8 cellular contexts compared by ENCODE assay signal in genomic region chr16:30065943-30066881, GRCh38. TPM values are rescaled to one million over a fixed set of nuclear protein-coding genes. Genes with fewer than 3 reads are reported as not detected.
A peak's percentile ranks its signal among the peaks of the same experiment; 100 is the strongest.
DNase-seq lines count a peak whose midpoint lies in the region; ATAC-seq and TF ChIP-seq lines count a peak whose summit lies in the region.

No MANE protein-coding gene starts in this region.

- H3K23ac ChIP-seq in IMR-90 (ENCODE audit: low read depth, low read length) = peak overlapping the region; percentile 98

- H3K4me1 Mint-ChIP-seq in Calu3 (ENCODE audit: low read depth, unreplicated experiment) (peaks cover 40% of the 10 kb centered on the region), glutamatergic neuron (ENCODE audit: low read depth, unreplicated experiment) (peaks cover 10% of the 10 kb centered on the region), progenitor cell of endocrine pancreas (ENCODE audit: low read depth) (peaks cover 16% of the 10 kb centered on the region)
- peaks cover 43% of the 10 kb centered on the region for H3K4me1 Mint-ChIP-seq in activated T-cell treated with anti-CD3 and anti-CD28 coated beads, Interleukin-2, amount 50 U/mL, for 72 hours (ENCODE audit: low read depth)

- peak overlapping the region; percentile 45 for H4K5ac ChIP-seq in IMR-90 (ENCODE audit: low read depth, low read length)

- peak overlapping the region; percentile 96 for H3K4me2 ChIP-seq in IMR-90 (ENCODE audit: low read depth, low read length)

- H3K9me1 ChIP-seq in IMR-90 (ENCODE audit: insufficient read depth, low read length) = peaks cover 23% of the 10 kb centered on the region

- CTCF ChIA-PET in Calu3 (lab: Charles Lee) (interaction anchor here (0.5 to 3.3 kb wide), 7 partner anchors 11 to 364 kb away, joined by 3 to 20 read pairs (median 4); partner anchors contain the start of genes ASPHD1, DCTPP1 and TBX6), IMR-90 (lab: Yijun Ruan, JAX) (interaction anchor here (1.0 kb wide), 1 partner anchor 11 kb away, joined by 3 read pairs; no protein-coding TSS in a partner anchor)

- H3K27me3 ChIP-seq in IMR-90 (ENCODE audit: control insufficient read depth, insufficient read depth, low read length) = no peaks in the 10 kb centered on the region

- intact Hi-C loops in Calu3 (cut with micrococcal nuclease; ENCODE audit: unreplicated experiment) (no loop called here), IMR-90 (cut with micrococcal nuclease) (no loop called here)

- H3K9me3 ChIP-seq in IMR-90 (ENCODE audit: control insufficient read depth, insufficient read depth, low read length) = no peaks in the 10 kb centered on the region

- H3K9me3 Mint-ChIP-seq in Calu3 (ENCODE audit: low read depth, unreplicated experiment) = no peaks in the 10 kb centered on the region
- no peaks in the 10 kb centered on the region for H3K9me3 Mint-ChIP-seq in activated T-cell treated with anti-CD3 and anti-CD28 coated beads, Interleukin-2, amount 50 U/mL, for 72 hours
- peaks cover 5% of the 10 kb centered on the region for H3K9me3 Mint-ChIP-seq in glutamatergic neuron (ENCODE audit: unreplicated experiment)
- no peaks in the 10 kb centered on the region for H3K9me3 Mint-ChIP-seq in progenitor cell of endocrine pancreas (ENCODE audit: low read depth)

- peak overlapping the region; percentile 96 for H3K9ac ChIP-seq in IMR-90 (ENCODE audit: low read depth, low read length)

- H3K79me1 ChIP-seq in IMR-90 (ENCODE audit: low read depth in 1 of 2, low read length in 2 of 2) = peaks cover 25 to 61% of the 10 kb centered on the region in 2 experiments; a peak in 3 of 4 replicates

- H3K27ac ChIP-seq in IMR-90 (ENCODE audit: insufficient read depth, low read length) = peak overlapping the region; percentile 99

- in situ Hi-C loops in IMR-90 (cut with MboI; ENCODE audit: low sequenced_read_pairs) = no loop called here
- in situ Hi-C loops in G401 (cut with HindIII; ENCODE audit: low sequenced_read_pairs) = no loop called here
- in situ Hi-C loops in KBM-7 (cut with MboI; ENCODE audit: low pct_unique_long_range_greater_than_20kb, low sequenced_read_pairs) = no loop called here

- H3K4me1 ChIP-seq in IMR-90 (ENCODE audit: control insufficient read depth, insufficient read depth, low read length) = peaks cover 32% of the 10 kb centered on the region

- TSS peak; percentile 45 for BruUV-seq in Calu3 (replicated peaks; lab: Mats Ljungman, UMichigan)
- BruUV-seq in IMR-90 (replicated peaks; lab: Mats Ljungman, UMichigan) = TSS peak; percentile 22

- peak overlapping the region; percentile 96 for H3K4ac ChIP-seq in IMR-90 (ENCODE audit: low read depth, low read length)

- peak; percentile 27 for ATAC-seq in IMR-90 (ENCODE audit: low read depth)
- peak; percentile 1 to 10 for ATAC-seq in activated T-cell treated with anti-CD3 and anti-CD28 coated beads, Interleukin-2, amount 50 U/mL, for 72 hours (replicated peaks in 1 of 2)

- H3K4me3 Mint-ChIP-seq in Calu3 (ENCODE audit: low read depth, unreplicated experiment) (peak overlapping the region; percentile 83), glutamatergic neuron (ENCODE audit: unreplicated experiment) (peak overlapping the region; percentile 95), progenitor cell of endocrine pancreas (ENCODE audit: low read depth) (peak overlapping the region; percentile 90)
- peak overlapping the region; percentile 99 to 100 for H3K4me3 Mint-ChIP-seq in activated T-cell treated with anti-CD3 and anti-CD28 coated beads, Interleukin-2, amount 50 U/mL, for 72 hours

- H2BK20ac ChIP-seq in IMR-90 (ENCODE audit: low read depth, low read length) = no peak overlapping the region

- POLR2A ChIA-PET in IMR-90 (lab: Charles Lee; ENCODE audit: unreplicated experiment) = interaction anchor here (1.0 to 1.3 kb wide), 3 partner anchors 10 to 13 kb away, joined by 3 to 6 read pairs (median 4); no protein-coding TSS in a partner anchor

- H3K36me3 ChIP-seq in IMR-90 (ENCODE audit: control insufficient read depth, insufficient read depth, low read length) = peaks cover 43% of the 10 kb centered on the region

- peak overlapping the region; percentile 89 for H3K56ac ChIP-seq in IMR-90 (ENCODE audit: extremely low read depth, insufficient read depth, low read length)

- dilution Hi-C loops in IMR-90 (cut with HindIII; ENCODE audit: low sequenced_read_pairs, unreplicated experiment) = no loop called here

- peaks cover 79% of the 10 kb centered on the region for H3K36me3 Mint-ChIP-seq in Calu3 (ENCODE audit: insufficient read depth, unreplicated experiment)
- H3K36me3 Mint-ChIP-seq in activated T-cell treated with anti-CD3 and anti-CD28 coated beads, Interleukin-2, amount 50 U/mL, for 72 hours (ENCODE audit: insufficient read depth in 2 of 2) = peaks cover 24 to 41% of the 10 kb centered on the region in 2 donors
- no peaks in the 10 kb centered on the region for H3K36me3 Mint-ChIP-seq in glutamatergic neuron (ENCODE audit: unreplicated experiment)
- peaks cover 14% of the 10 kb centered on the region for H3K36me3 Mint-ChIP-seq in progenitor cell of endocrine pancreas (ENCODE audit: insufficient read depth)

- H3K27me3 Mint-ChIP-seq in Calu3 (ENCODE audit: unreplicated experiment) (no peaks in the 10 kb centered on the region), glutamatergic neuron (ENCODE audit: unreplicated experiment) (peaks cover 5% of the 10 kb centered on the region), progenitor cell of endocrine pancreas (no peaks in the 10 kb centered on the region)
- no peaks in the 10 kb centered on the region for H3K27me3 Mint-ChIP-seq in activated T-cell treated with anti-CD3 and anti-CD28 coated beads, Interleukin-2, amount 50 U/mL, for 72 hours (ENCODE audit: low read depth)

- H3K27ac Mint-ChIP-seq in Calu3 (ENCODE audit: unreplicated experiment) = peak overlapping the region; percentile 87
- peak overlapping the region; percentile 89 for H3K27ac Mint-ChIP-seq in activated T-cell treated with anti-CD3 and anti-CD28 coated beads, Interleukin-2, amount 50 U/mL, for 72 hours
- peak overlapping the region; percentile 80 for H3K27ac Mint-ChIP-seq in glutamatergic neuron (ENCODE audit: unreplicated experiment)
- H3K27ac Mint-ChIP-seq in progenitor cell of endocrine pancreas = peak overlapping the region; percentile 90

- H4K91ac ChIP-seq in IMR-90 (ENCODE audit: insufficient read depth, low read depth, low read length) = peak overlapping the region; percentile 96

- no peak for TF ChIP-seq RAD21 in IMR-90 (IDR thresholded peaks at IDR 0.05; ENCODE audit: low read length)

- peak overlapping the region; percentile 98 for H2BK5ac ChIP-seq in IMR-90 (ENCODE audit: low read depth, low read length, poor library complexity, severe bottlenecking)

- DNase-seq in Calu3 = peak; percentile 54
- peak; percentile 70 for DNase-seq in IMR-90
- DNase-seq in activated T-cell treated with anti-CD3 and anti-CD28 coated beads, Interleukin-2, amount 50 U/mL, for 72 hours = peak; percentile 61 to 63
- no peak for DNase-seq in glutamatergic neuron
- no peak for DNase-seq in progenitor cell of endocrine pancreas (ENCODE audit: low spot score, unreplicated experiment)
- DNase-seq in NCI-H2196 (lab: John Stamatoyannopoulos, UW; ENCODE audit: unreplicated experiment) = no peak
- DNase-seq in G401 (ENCODE audit: low spot score) = no peak
- DNase-seq in KBM-7 = no peak

- H2BK120ac ChIP-seq in IMR-90 (ENCODE audit: low read depth, low read length) = peak overlapping the region; percentile 54; the same call in 1 of the 2 replicates

- H4K8ac ChIP-seq in IMR-90 (ENCODE audit: low read depth in 2 of 2, low read length in 2 of 2) = peak overlapping the region; percentile 71 to 84

- H3K4me3 ChIP-seq in IMR-90 (ENCODE audit: insufficient read depth, low read depth, low read length) = peak overlapping the region; percentile 85

- H2AK9ac ChIP-seq in IMR-90 (replicated peaks; ENCODE audit: low read depth, low read length, poor library complexity) = peak overlapping the region; percentile 100

- peak overlapping the region; percentile 98 for H2AK5ac ChIP-seq in IMR-90 (ENCODE audit: low read depth, low read length)

- H3K14ac ChIP-seq in IMR-90 (replicated peaks; ENCODE audit: low read depth, low read length) = peak overlapping the region; percentile 98

- TF ChIP-seq CTCF in Calu3 (IDR thresholded peaks at IDR 0.05; ENCODE audit: unreplicated experiment) = no peak
- no peak for TF ChIP-seq CTCF in IMR-90 (conservative IDR thresholded peaks at IDR 0.05; ENCODE audit: low read depth, low read length)
- TF ChIP-seq CTCF in glutamatergic neuron (IDR thresholded peaks at IDR 0.05; ENCODE audit: partially characterized antibody, unreplicated experiment) = no peak
- TF ChIP-seq CTCF in progenitor cell of endocrine pancreas (IDR thresholded peaks at IDR 0.05; ENCODE audit: unreplicated experiment) = no peak

- H2BK15ac ChIP-seq in IMR-90 (ENCODE audit: low read depth, low read length) = no peak overlapping the region

- H2AFZ ChIP-seq in IMR-90 (replicated peaks; ENCODE audit: low read length, poor library complexity) = peak overlapping the region; percentile 84

- peak; percentile 6; the same call in 1 of the 2 replicates for TF ChIP-seq POLR2A in IMR-90 (IDR thresholded peaks at IDR 0.05; ENCODE audit: low read depth, low read length)

- H4K20me1 ChIP-seq in IMR-90 (ENCODE audit: insufficient read depth, low read length) = peaks cover 56% of the 10 kb centered on the region

- peak overlapping the region; percentile 56 for H3K18ac ChIP-seq in IMR-90 (ENCODE audit: low read depth, low read length)

- WGBS in IMR-90 (ENCODE audit: extremely low coverage in 2 of 2, insufficient read length in 1 of 2), 2 experiments = 6% methylated on average over 13 of the region's 48 CpGs; no CpG with 5 or more reads in 1 of the 2 experiments

RNA-seq across cellular contexts. Expression of gene ALDOA, which starts 0.7 kb away (rescaled TPM):
- total RNA-seq in Calu3 (2022) (1,549 and 1,562 TPM in 2 replicates), IMR-90 (2012; rRNA removed) (1,576 and 1,697 TPM in 2 replicates), glutamatergic neuron (ENCODE audit: unreplicated experiment) (437 TPM), progenitor cell of endocrine pancreas (273 and 283 TPM in 2 replicates)
- polyA plus RNA-seq in IMR-90 (2012; rRNA removed) = 1,990 and 2,139 TPM in 2 replicates
- 1,937 and 3,090 TPM in 2 replicates for polyA plus RNA-seq in IMR-90 (2012; cell fraction: cytosol; rRNA removed)
- polyA plus RNA-seq in IMR-90 (2012; cell fraction: nucleus; rRNA removed; ENCODE audit: low replicate concordance) = 1,158 and 2,042 TPM in 2 replicates
- 100 to 1,000 TPM; 857 to 918 TPM for total RNA-seq in activated T-cell treated with anti-CD3 and anti-CD28 coated beads, Interleukin-2, amount 50 U/mL, for 72 hours
- total RNA-seq in G401 (2014; rRNA removed; shearing (Covaris generic)) = 432 and 515 TPM in 2 replicates

RNA-seq across cellular contexts. Expression of gene PPP4C, which starts 9.6 kb away (rescaled TPM):
- 184 and 187 TPM in 2 replicates for total RNA-seq in Calu3 (2022)
- 209 and 222 TPM in 2 replicates for total RNA-seq in IMR-90 (2012; rRNA removed)
- polyA plus RNA-seq in IMR-90 (2012; rRNA removed) = 200 and 202 TPM in 2 replicates
- polyA plus RNA-seq in IMR-90 (2012; cell fraction: cytosol; rRNA removed) = 191 and 310 TPM in 2 replicates
- polyA plus RNA-seq in IMR-90 (2012; cell fraction: nucleus; rRNA removed; ENCODE audit: low replicate concordance) = 247 and 358 TPM in 2 replicates
- 100 to 1,000 TPM; 114 to 124 TPM for total RNA-seq in activated T-cell treated with anti-CD3 and anti-CD28 coated beads, Interleukin-2, amount 50 U/mL, for 72 hours
- total RNA-seq in glutamatergic neuron (ENCODE audit: unreplicated experiment) = 124 TPM
- 142 and 144 TPM in 2 replicates for total RNA-seq in progenitor cell of endocrine pancreas
- 225 and 232 TPM in 2 replicates for total RNA-seq in G401 (2014; rRNA removed; shearing (Covaris generic))

RNA-seq across cellular contexts. Expression of gene TBX6, which starts 25.5 kb away (rescaled TPM):
- total RNA-seq in Calu3 (2022) (3.6 and 4.7 TPM in 2 replicates), IMR-90 (2012; rRNA removed) (not detected in 2 replicates), glutamatergic neuron (ENCODE audit: unreplicated experiment) (0.86 TPM), progenitor cell of endocrine pancreas (3.5 and 3.9 TPM in 2 replicates)
- polyA plus RNA-seq in IMR-90 (2012; rRNA removed) = 0.06 and 0.10 TPM in 2 replicates
- polyA plus RNA-seq in IMR-90 (2012; cell fraction: cytosol; rRNA removed) = 0.02 TPM in 1 of 2 replicates, not detected in the other
- polyA plus RNA-seq in IMR-90 (2012; cell fraction: nucleus; rRNA removed; ENCODE audit: low replicate concordance) = 0.06 and 0.16 TPM in 2 replicates
- 1 to 10 TPM; 4.2 to 5.8 TPM for total RNA-seq in activated T-cell treated with anti-CD3 and anti-CD28 coated beads, Interleukin-2, amount 50 U/mL, for 72 hours
- not detected in 2 replicates for total RNA-seq in G401 (2014; rRNA removed; shearing (Covaris generic))

RNA-seq across cellular contexts. Expression of gene YPEL3, which starts 29.8 kb away (rescaled TPM):
- total RNA-seq in Calu3 (2022) (21.1 and 28.0 TPM in 2 replicates), IMR-90 (2012; rRNA removed) (1.1 and 3.1 TPM in 2 replicates), glutamatergic neuron (ENCODE audit: unreplicated experiment) (57.9 TPM), progenitor cell of endocrine pancreas (41.7 and 45.7 TPM in 2 replicates)
- 25.6 and 33.3 TPM in 2 replicates for polyA plus RNA-seq in IMR-90 (2012; rRNA removed)
- 34.8 and 76.0 TPM in 2 replicates for polyA plus RNA-seq in IMR-90 (2012; cell fraction: cytosol; rRNA removed)
- 93.1 and 115 TPM in 2 replicates for polyA plus RNA-seq in IMR-90 (2012; cell fraction: nucleus; rRNA removed; ENCODE audit: low replicate concordance)
- 10 to 100 TPM; 60.2 to 77.8 TPM for total RNA-seq in activated T-cell treated with anti-CD3 and anti-CD28 coated beads, Interleukin-2, amount 50 U/mL, for 72 hours
- total RNA-seq in G401 (2014; rRNA removed; shearing (Covaris generic)) = not detected in 2 replicates

RNA-seq across cellular contexts. Expression of gene TLCD3B, which starts 35.1 kb away (rescaled TPM):
- 0.90 and 1.5 TPM in 2 replicates for total RNA-seq in Calu3 (2022)
- not detected in 2 replicates for total RNA-seq in IMR-90 (2012; rRNA removed)
- polyA plus RNA-seq in IMR-90 (2012; rRNA removed) = 0.14 and 0.19 TPM in 2 replicates
- polyA plus RNA-seq in IMR-90 (2012; cell fraction: cytosol; rRNA removed) = 0.15 and 0.20 TPM in 2 replicates
- 0.37 and 1.2 TPM in 2 replicates for polyA plus RNA-seq in IMR-90 (2012; cell fraction: nucleus; rRNA removed; ENCODE audit: low replicate concordance)
- 1 to 10 TPM; 4.5 to 6.9 TPM for total RNA-seq in activated T-cell treated with anti-CD3 and anti-CD28 coated beads, Interleukin-2, amount 50 U/mL, for 72 hours
- 253 TPM for total RNA-seq in glutamatergic neuron (ENCODE audit: unreplicated experiment)
- 1.5 and 1.7 TPM in 2 replicates for total RNA-seq in progenitor cell of endocrine pancreas
- 1.3 TPM in 1 of 2 replicates, not detected in the other for total RNA-seq in G401 (2014; rRNA removed; shearing (Covaris generic))

Comparison
In these comparisons a context has a peak if more than half of its experiments do, and no peak if none do; other contexts are left out.
1. DNase-seq: peak in Calu3 (single experiment), IMR-90 (single experiment) and activated T-cell treated with anti-CD3 and anti-CD28 coated beads, Interleukin-2, amount 50 U/mL, for 72 hours (2 of 2); none in glutamatergic neuron (single experiment), progenitor cell of endocrine pancreas (single experiment), NCI-H2196 (single experiment), G401 (single experiment) and KBM-7 (single experiment).
2. Peak in every context shown above with its lines, with median percentiles within 50 percentile points of each other: H3K27ac Mint-ChIP-seq and H3K4me3 Mint-ChIP-seq.